Comparison of ENCODE assay signal across 3 cellular contexts in genomic region chr1:16511926-16512325, GRCh38. TPM values are rescaled to one million over a fixed set of nuclear protein-coding genes. Genes with fewer than 3 reads are reported as not detected.
"Had no signal": no experiment of that assay in that cellular context is flagged by ENCODE, and none has a peak within 500 bp of the region (broad histone marks: within the 10 kb centered on the region; RNA-seq: fewer than 3 reads in every experiment).

No MANE protein-coding gene starts in this region.

RNA-seq across cellular contexts. Expression of gene RNU1-1, which starts 2.2 kb away (rescaled TPM):
- total RNA-seq: GM23248, GM23338, H4 had no signal
- polyA plus RNA-seq: GM23248, GM23338 had no signal
